1 cellular context compared by ENCODE assay signal in genomic region chr6:17714879-17715860, GRCh38.
TF ChIP-seq lines count a peak whose summit lies in the region.

No MANE protein-coding gene starts in this region.

TF ChIP-seq in K562, 482 proteins besides CTCF, POLR2A, EP300 and RAD21 (continued from another document and continues in another):
- TF ChIP-seq GMEB1 (CRISPR knock-in tag; IDR thresholded peaks at IDR 0.05), result 0 out of 2 replicates have a peak, but pooled peaks have one; percentile 15
- TF ChIP-seq, protein P1, sequence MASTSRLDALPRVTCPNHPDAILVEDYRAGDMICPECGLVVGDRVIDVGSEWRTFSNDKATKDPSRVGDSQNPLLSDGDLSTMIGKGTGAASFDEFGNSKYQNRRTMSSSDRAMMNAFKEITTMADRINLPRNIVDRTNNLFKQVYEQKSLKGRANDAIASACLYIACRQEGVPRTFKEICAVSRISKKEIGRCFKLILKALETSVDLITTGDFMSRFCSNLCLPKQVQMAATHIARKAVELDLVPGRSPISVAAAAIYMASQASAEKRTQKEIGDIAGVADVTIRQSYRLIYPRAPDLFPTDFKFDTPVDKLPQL (IDR thresholded peaks at IDR 0.05; ENCODE audit: extremely low read depth, insufficient read length), result no peak
- TF ChIP-seq ILF3 (IDR thresholded peaks at IDR 0.05; ENCODE audit: borderline replicate concordance), result no peak
- no peak for TF ChIP-seq PTTG1 (tag; IDR thresholded peaks at IDR 0.05; ENCODE audit: low read depth)
- TF ChIP-seq ZNF134 (CRISPR knock-in tag; conservative IDR thresholded peaks at IDR 0.05), result no peak
- TF ChIP-seq CREBBP (IDR thresholded peaks at IDR 0.05; ENCODE audit: low read depth, low read length), result no peak
- TF ChIP-seq U2AF1 (optimal IDR thresholded peaks at IDR 0.05; ENCODE audit: low read depth, low read length), result no peak
- TF ChIP-seq, protein P2, sequence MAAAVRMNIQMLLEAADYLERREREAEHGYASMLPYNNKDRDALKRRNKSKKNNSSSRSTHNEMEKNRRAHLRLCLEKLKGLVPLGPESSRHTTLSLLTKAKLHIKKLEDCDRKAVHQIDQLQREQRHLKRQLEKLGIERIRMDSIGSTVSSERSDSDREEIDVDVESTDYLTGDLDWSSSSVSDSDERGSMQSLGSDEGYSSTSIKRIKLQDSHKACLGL (CRISPR knock-in tag; IDR thresholded peaks at IDR 0.05; ENCODE audit: borderline replicate concordance, poor library complexity, severe bottlenecking), result no peak
- no peak for TF ChIP-seq SUPT5H (IDR thresholded peaks at IDR 0.05)
- peak; percentile 72 for TF ChIP-seq LEF1 (IDR thresholded peaks at IDR 0.05)
- peak; percentile 96 for TF ChIP-seq NFE2 (IDR thresholded peaks at IDR 0.05; ENCODE audit: low read depth)
- no peak for TF ChIP-seq HEY1 (CRISPR knock-in tag; IDR thresholded peaks at IDR 0.05; ENCODE audit: borderline replicate concordance)
- TF ChIP-seq CCAR2 (IDR thresholded peaks at IDR 0.05; ENCODE audit: low read depth, low read length), result no peak
- TF ChIP-seq ZBTB8A (IDR thresholded peaks at IDR 0.05; ENCODE audit: partially characterized antibody), result no peak
- peak; percentile 95 for TF ChIP-seq JUNB (CRISPR knock-in tag; conservative IDR thresholded peaks at IDR 0.05)
- TF ChIP-seq, protein P3, sequence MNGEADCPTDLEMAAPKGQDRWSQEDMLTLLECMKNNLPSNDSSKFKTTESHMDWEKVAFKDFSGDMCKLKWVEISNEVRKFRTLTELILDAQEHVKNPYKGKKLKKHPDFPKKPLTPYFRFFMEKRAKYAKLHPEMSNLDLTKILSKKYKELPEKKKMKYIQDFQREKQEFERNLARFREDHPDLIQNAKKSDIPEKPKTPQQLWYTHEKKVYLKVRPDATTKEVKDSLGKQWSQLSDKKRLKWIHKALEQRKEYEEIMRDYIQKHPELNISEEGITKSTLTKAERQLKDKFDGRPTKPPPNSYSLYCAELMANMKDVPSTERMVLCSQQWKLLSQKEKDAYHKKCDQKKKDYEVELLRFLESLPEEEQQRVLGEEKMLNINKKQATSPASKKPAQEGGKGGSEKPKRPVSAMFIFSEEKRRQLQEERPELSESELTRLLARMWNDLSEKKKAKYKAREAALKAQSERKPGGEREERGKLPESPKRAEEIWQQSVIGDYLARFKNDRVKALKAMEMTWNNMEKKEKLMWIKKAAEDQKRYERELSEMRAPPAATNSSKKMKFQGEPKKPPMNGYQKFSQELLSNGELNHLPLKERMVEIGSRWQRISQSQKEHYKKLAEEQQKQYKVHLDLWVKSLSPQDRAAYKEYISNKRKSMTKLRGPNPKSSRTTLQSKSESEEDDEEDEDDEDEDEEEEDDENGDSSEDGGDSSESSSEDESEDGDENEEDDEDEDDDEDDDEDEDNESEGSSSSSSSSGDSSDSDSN (IDR thresholded peaks at IDR 0.05; ENCODE audit: borderline replicate concordance in 1 of 2, low read depth in 2 of 2, low read length in 2 of 2), result no peak
- no peak for TF ChIP-seq ZNF668 (CRISPR knock-in tag; IDR thresholded peaks at IDR 0.05)
- no peak for TF ChIP-seq PYGO2 (tag; IDR thresholded peaks at IDR 0.05)
- no peak for TF ChIP-seq BDP1 (IDR thresholded peaks at IDR 0.05; ENCODE audit: insufficient read depth, insufficient read length)
- TF ChIP-seq HDGF (IDR thresholded peaks at IDR 0.05), result 0 out of 2 replicates have a peak, but pooled peaks have one; percentile 37
- TF ChIP-seq LCOR (CRISPR knock-in tag; IDR thresholded peaks at IDR 0.05), result peak; percentile 37
- peak; percentile 81 for TF ChIP-seq FOS (IDR thresholded peaks at IDR 0.05; ENCODE audit: extremely low read depth, insufficient read length)
- TF ChIP-seq ZNF316 (IDR thresholded peaks at IDR 0.05), result peak; percentile 94
- peak in 1 of 2 experiments; percentile 42; a peak in 1 of 4 replicates for TF ChIP-seq ZNF318 (IDR thresholded peaks at IDR 0.05; ENCODE audit: borderline replicate concordance in 1 of 2, low read depth in 1 of 2)
- peak; percentile 74 for TF ChIP-seq MTA3 (IDR thresholded peaks at IDR 0.05; ENCODE audit: borderline replicate concordance)
- peak; percentile 8; the same call in 1 of the 2 replicates for TF ChIP-seq NCOR1 (IDR thresholded peaks at IDR 0.05)
- no peak for TF ChIP-seq GATAD2B (IDR thresholded peaks at IDR 0.05; ENCODE audit: borderline replicate concordance)
- TF ChIP-seq ZNF696 (CRISPR knock-in tag; conservative IDR thresholded peaks at IDR 0.05), result no peak
- TF ChIP-seq, protein P4, sequence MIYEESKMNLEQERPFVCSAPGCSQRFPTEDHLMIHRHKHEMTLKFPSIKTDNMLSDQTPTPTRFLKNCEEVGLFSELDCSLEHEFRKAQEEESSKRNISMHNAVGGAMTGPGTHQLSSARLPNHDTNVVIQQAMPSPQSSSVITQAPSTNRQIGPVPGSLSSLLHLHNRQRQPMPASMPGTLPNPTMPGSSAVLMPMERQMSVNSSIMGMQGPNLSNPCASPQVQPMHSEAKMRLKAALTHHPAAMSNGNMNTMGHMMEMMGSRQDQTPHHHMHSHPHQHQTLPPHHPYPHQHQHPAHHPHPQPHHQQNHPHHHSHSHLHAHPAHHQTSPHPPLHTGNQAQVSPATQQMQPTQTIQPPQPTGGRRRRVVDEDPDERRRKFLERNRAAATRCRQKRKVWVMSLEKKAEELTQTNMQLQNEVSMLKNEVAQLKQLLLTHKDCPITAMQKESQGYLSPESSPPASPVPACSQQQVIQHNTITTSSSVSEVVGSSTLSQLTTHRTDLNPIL (CRISPR knock-in tag; IDR thresholded peaks at IDR 0.05), result no peak
- TF ChIP-seq, protein P5, sequence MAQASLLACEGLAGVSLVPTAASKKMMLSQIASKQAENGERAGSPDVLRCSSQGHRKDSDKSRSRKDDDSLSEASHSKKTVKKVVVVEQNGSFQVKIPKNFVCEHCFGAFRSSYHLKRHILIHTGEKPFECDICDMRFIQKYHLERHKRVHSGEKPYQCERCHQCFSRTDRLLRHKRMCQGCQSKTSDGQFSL (CRISPR knock-in tag; IDR thresholded peaks at IDR 0.05), result peak; percentile 39; the same call in 1 of the 2 replicates
- TF ChIP-seq, protein P5 (tag; IDR thresholded peaks at IDR 0.05), result no peak
- no peak for TF ChIP-seq TCF3 (CRISPR knock-in tag; IDR thresholded peaks at IDR 0.05)
- TF ChIP-seq MECOM (CRISPR knock-in tag; IDR thresholded peaks at IDR 0.05), result 0 out of 2 replicates have a peak, but pooled peaks have one; percentile 10
- TF ChIP-seq ARNT (IDR thresholded peaks at IDR 0.05), result peak in 1 of 2 experiments; percentile 29; a peak in 1 of 4 replicates
- no peak for TF ChIP-seq USF1 (CRISPR knock-in tag; IDR thresholded peaks at IDR 0.05)
- TF ChIP-seq DPF2 (IDR thresholded peaks at IDR 0.05), result peak; percentile 98
- no peak for TF ChIP-seq MCM3 (IDR thresholded peaks at IDR 0.05)
- TF ChIP-seq ZNF3 (CRISPR knock-in tag; IDR thresholded peaks at IDR 0.05), result no peak
- TF ChIP-seq IFI16 (CRISPR knock-in tag; IDR thresholded peaks at IDR 0.05), result no peak
- no peak for TF ChIP-seq ZNF174 (CRISPR knock-in tag; IDR thresholded peaks at IDR 0.05)
- no peak for TF ChIP-seq SNIP1 (IDR thresholded peaks at IDR 0.05; ENCODE audit: low read depth)
- no peak for TF ChIP-seq MCM7 (IDR thresholded peaks at IDR 0.05)
- TF ChIP-seq MCM5 (IDR thresholded peaks at IDR 0.05; ENCODE audit: low read depth), result no peak
- TF ChIP-seq ELK1 (CRISPR knock-in tag; IDR thresholded peaks at IDR 0.05), result no peak
- TF ChIP-seq LARP7 (IDR thresholded peaks at IDR 0.05), result peak; percentile 63; the same call in 1 of the 2 replicates
- TF ChIP-seq ARID1B (IDR thresholded peaks at IDR 0.05), result peak; percentile 91
- no peak for TF ChIP-seq ZBTB5 (IDR thresholded peaks at IDR 0.05)
- TF ChIP-seq SMARCB1 (IDR thresholded peaks at IDR 0.05; ENCODE audit: insufficient read length, low read depth), result no peak
- TF ChIP-seq BRD4 (IDR thresholded peaks at IDR 0.05), result no peak
